In the genomic region with DNA sequence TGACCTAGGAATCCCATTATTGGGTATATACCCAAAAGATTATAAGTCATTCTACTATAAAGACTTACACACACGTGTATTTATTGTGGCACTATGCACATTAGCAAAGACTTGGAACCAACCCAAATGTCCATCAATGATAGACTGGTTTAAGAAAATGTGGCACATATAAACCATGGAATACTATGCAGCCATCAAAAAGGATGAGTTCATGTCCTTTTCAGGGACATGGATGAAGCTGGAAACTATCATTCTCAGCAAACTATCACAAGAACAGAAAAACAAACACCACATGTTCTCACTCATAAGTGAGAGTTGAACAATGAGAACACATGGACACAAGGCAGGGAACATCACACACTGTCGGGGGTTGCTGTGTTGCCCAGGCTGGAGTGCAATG, we compare ENCODE assay signal across 19 cellular contexts. TPM values are rescaled to one million over a fixed set of nuclear protein-coding genes. Genes with fewer than 3 reads are reported as not detected.
"Had no signal": no experiment of that assay in that cellular context is flagged by ENCODE, and none has a peak within 500 bp of the region (broad histone marks: within the 10 kb centered on the region; RNA-seq: fewer than 3 reads in every experiment).

No MANE protein-coding gene starts in this region.

RNA-seq across cellular contexts. Expression of gene SLC35F4, which starts 10.2 kb away (rescaled TPM):
- total RNA-seq: activated naive CD4-positive, alpha-beta T cell treated with anti-CD3 and anti-CD28 coated beads for 36 hours; activated naive CD4-positive, alpha-beta T cell treated with anti-CD3 and anti-CD28 coated beads, Interleukin-2, amount 50 U/mL, for 72 hours; activated naive CD8-positive, alpha-beta T cell treated with anti-CD3 and anti-CD28 coated beads for 36 hours; activated naive CD8-positive, alpha-beta T cell treated with anti-CD3 and anti-CD28 coated beads, Interleukin-2, amount 10 ng/mL, durations not matched to agents 7 days and 5 days; activated T-cell treated with anti-CD3 and anti-CD28 coated beads, Interleukin-2, amount 50 U/mL, for 4 hours; activated T-cell treated with anti-CD3 and anti-CD28 coated beads, Interleukin-2, amount 50 U/mL, for 72 hours; activated T-helper 1 cell treated with anti-CD3 and anti-CD28 coated beads, Interleukin-12 subunit alpha, Interleukin-12 subunit beta, Interleukin-2, Interleukin-4 antibody, amounts not matched to agents 30 ng/mL and 10 ng/mL and 1 ng/mL, durations not matched to agents 14 hours and 24 hours and 36 hours; activated T-helper 17 cell treated with anti-CD3 and anti-CD28 coated beads, Interleukin-2, amount 50 U/mL, for 72 hours; activated T-helper 2 cell treated with anti-CD3 and anti-CD28 coated beads, Interferon-gamma antibody, Interleukin-2, Interleukin-4, amounts not matched to agents 10 μg/mL and 5 μg/mL and 100 μg/mL, durations not matched to agents 14 hours and 24 hours and 36 hours; adrenal gland; aorta; ascending aorta; astrocyte; body of pancreas; breast epithelium; bronchial epithelial cell; cardiac muscle cell; cardiac septum; chondrocyte had no signal
- polyA plus RNA-seq: adrenal gland, aorta had no signal
